1 cellular context compared by ENCODE assay signal in genomic region chr4:5946653-5947052, GRCh38. TPM values are rescaled to one million over a fixed set of nuclear protein-coding genes. Genes with fewer than 3 reads are reported as not detected.
"Had no signal": no experiment of that assay in that cellular context is flagged by ENCODE, and none has a peak within 500 bp of the region (broad histone marks: within the 10 kb centered on the region; RNA-seq: fewer than 3 reads in every experiment).

No MANE protein-coding gene starts in this region.

RNA-seq across cellular contexts. Expression of gene CRMP1, which starts 53.8 kb away (rescaled TPM):
- total RNA-seq: G401 had no signal
